ENCODE assay signal across 1 cellular context in the genomic region with DNA sequence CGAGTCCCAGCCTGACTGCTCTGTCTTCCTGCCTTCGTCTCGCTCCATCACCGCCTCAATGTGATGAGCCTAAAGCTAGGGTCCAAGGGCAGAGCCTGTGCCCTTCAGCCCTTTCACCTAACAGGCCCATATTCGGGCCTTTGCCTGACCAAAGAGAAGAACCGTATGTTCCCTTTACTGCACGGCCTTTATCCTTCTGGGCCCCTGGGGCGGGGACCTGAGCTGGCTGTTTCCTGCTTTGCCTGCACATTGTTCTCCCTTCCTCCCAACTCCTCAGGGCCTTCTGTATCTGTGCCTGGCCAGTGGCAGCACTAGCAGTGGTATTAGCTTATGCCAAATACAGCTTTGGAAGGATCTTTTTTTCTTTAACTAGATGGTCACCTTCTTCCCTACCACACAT.
TF ChIP-seq lines count a peak whose summit lies in the region.

No MANE protein-coding gene starts in this region.

TF ChIP-seq in IMR-90, 13 proteins besides CTCF, POLR2A, EP300 and RAD21 (continued from another document):
- TF ChIP-seq, protein P1, sequence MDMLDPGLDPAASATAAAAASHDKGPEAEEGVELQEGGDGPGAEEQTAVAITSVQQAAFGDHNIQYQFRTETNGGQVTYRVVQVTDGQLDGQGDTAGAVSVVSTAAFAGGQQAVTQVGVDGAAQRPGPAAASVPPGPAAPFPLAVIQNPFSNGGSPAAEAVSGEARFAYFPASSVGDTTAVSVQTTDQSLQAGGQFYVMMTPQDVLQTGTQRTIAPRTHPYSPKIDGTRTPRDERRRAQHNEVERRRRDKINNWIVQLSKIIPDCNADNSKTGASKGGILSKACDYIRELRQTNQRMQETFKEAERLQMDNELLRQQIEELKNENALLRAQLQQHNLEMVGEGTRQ (IDR thresholded peaks at IDR 0.05; ENCODE audit: low read depth, low read length): no peak
- TF ChIP-seq NFE2L2 (IDR thresholded peaks at IDR 0.05; ENCODE audit: low read depth, low read length): no peak
- TF ChIP-seq BHLHE40 (IDR thresholded peaks at IDR 0.05; ENCODE audit: low read depth, low read length): no peak
- TF ChIP-seq FOS (IDR thresholded peaks at IDR 0.05; ENCODE audit: low read depth, low read length): no peak
- no peak for TF ChIP-seq RCOR1 (IDR thresholded peaks at IDR 0.05; ENCODE audit: insufficient replicate concordance, low read length)
- TF ChIP-seq RFX5 (IDR thresholded peaks at IDR 0.05; ENCODE audit: low read depth, low read length): no peak
- no peak for TF ChIP-seq CHD1 (IDR thresholded peaks at IDR 0.05; ENCODE audit: low read depth, low read length)
- no peak for TF ChIP-seq CEBPB (IDR thresholded peaks at IDR 0.05; ENCODE audit: low read depth, low read length)
